In the genomic region with DNA sequence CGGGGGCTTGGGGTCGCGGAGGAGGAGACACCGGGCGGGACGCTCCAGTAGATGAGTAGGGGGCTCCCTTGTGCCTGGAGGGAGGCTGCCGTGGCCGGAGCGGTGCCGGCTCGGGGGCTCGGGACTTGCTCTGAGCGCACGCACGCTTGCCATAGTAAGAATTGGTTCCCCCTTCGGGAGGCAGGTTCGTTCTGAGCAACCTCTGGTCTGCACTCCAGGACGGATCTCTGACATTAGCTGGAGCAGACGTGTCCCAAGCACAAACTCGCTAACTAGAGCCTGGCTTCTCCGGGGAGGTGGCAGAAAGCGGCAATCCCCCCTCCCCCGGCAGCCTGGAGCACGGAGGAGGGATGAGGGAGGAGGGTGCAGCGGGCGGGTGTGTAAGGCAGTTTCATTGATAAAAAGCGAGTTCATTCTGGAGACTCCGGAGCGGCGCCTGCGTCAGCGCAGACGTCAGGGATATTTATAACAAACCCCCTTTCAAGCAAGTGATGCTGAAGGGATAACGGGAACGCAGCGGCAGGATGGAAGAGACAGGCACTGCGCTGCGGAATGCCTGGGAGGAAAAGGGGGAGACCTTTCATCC, we compare ENCODE assay signal across 8 cellular contexts. TPM values are rescaled to one million over a fixed set of nuclear protein-coding genes. Genes with fewer than 3 reads are reported as not detected.
DNase-seq lines count a peak whose midpoint lies in the region; ATAC-seq and TF ChIP-seq lines count a peak whose summit lies in the region.

No MANE protein-coding gene starts in this region.

- H3K9me3 ChIP-seq in naive thymus-derived CD4-positive, alpha-beta T cell (ENCODE audit: control insufficient read depth in 2 of 3, low read length in 3 of 3): no peaks in the 10 kb centered on the region
- no peaks in the 10 kb centered on the region for H3K9me3 ChIP-seq in tibial nerve

- TF ChIP-seq CTCF in AG09309 (IDR thresholded peaks at IDR 0.05; ENCODE audit: control insufficient read depth, insufficient read depth, low read depth, low read length, missing control alignments): no peak
- no peak for TF ChIP-seq CTCF in fibroblast of mammary gland (conservative IDR thresholded peaks at IDR 0.05; ENCODE audit: control insufficient read depth, insufficient read depth, low read depth, low read length)
- no peak for TF ChIP-seq CTCF in tibial nerve (IDR thresholded peaks at IDR 0.05)

- peak overlapping the region; percentile 90 for H3K4me3 Mint-ChIP-seq in activated T-helper 1 cell treated with anti-CD3 and anti-CD28 coated beads, Interleukin-12 subunit alpha, Interleukin-12 subunit beta, Interleukin-2, Interleukin-4 antibody, amounts not matched to agents 30 ng/mL and 10 ng/mL and 1 ng/mL, durations not matched to agents 14 hours and 24 hours and 36 hours
- H3K4me3 Mint-ChIP-seq in naive thymus-derived CD4-positive, alpha-beta T cell: peak overlapping the region; percentile 92 to 97 (median 94)

- no peaks in the 10 kb centered on the region for H3K9me3 Mint-ChIP-seq in activated T-helper 1 cell treated with anti-CD3 and anti-CD28 coated beads, Interleukin-12 subunit alpha, Interleukin-12 subunit beta, Interleukin-2, Interleukin-4 antibody, amounts not matched to agents 30 ng/mL and 10 ng/mL and 1 ng/mL, durations not matched to agents 14 hours and 24 hours and 36 hours
- peaks cover 0 to 20% (median 0%) of the 10 kb centered on the region in 11 donors for H3K9me3 Mint-ChIP-seq in naive thymus-derived CD4-positive, alpha-beta T cell

- 0 to 1% methylated on average over 23 to 25 of the region's 38 CpGs for WGBS in tibial nerve, 2 donors

- H3K4me3 ChIP-seq in AG09309 (ENCODE audit: control insufficient read depth, low read depth, low read length): peak overlapping the region; percentile 72
- peak overlapping the region; percentile 92 for H3K4me3 ChIP-seq in fibroblast of mammary gland (ENCODE audit: control insufficient read depth, low read depth, low read length)
- peak overlapping the region; percentile 86 for H3K4me3 ChIP-seq in naive thymus-derived CD4-positive, alpha-beta T cell (ENCODE audit: low read length)
- peak overlapping the region; percentile 71 to 97 (median 85) for H3K4me3 ChIP-seq in tibial nerve

- H3K27me3 ChIP-seq in naive thymus-derived CD4-positive, alpha-beta T cell (ENCODE audit: control insufficient read depth in 2 of 2, insufficient read depth in 2 of 2, low read length in 2 of 2): peaks cover 4 to 5% of the 10 kb centered on the region in 2 donors
- no peaks in the 10 kb centered on the region for H3K27me3 ChIP-seq in tibial nerve

- H3K36me3 ChIP-seq in naive thymus-derived CD4-positive, alpha-beta T cell (ENCODE audit: control insufficient read depth in 2 of 3, insufficient read depth in 3 of 3, low read length in 3 of 3): peaks cover 0 to 22% (median 0%) of the 10 kb centered on the region in 3 experiments
- peaks cover 0 to 35% (median 7%) of the 10 kb centered on the region in 3 donors for H3K36me3 ChIP-seq in tibial nerve

- peak; percentile 55 to 86 for TF ChIP-seq EP300 in tibial nerve (IDR thresholded peaks at IDR 0.05)

- H3K27ac ChIP-seq in naive thymus-derived CD4-positive, alpha-beta T cell (ENCODE audit: low read depth, low read length): peak overlapping the region; percentile 91
- peak overlapping the region; percentile 96 to 100 (median 98) for H3K27ac ChIP-seq in tibial nerve

- DNase-seq in AG09309 (ENCODE audit: low read depth): no peak
- DNase-seq in NOMO-1 (lab: John Stamatoyannopoulos, UW; ENCODE audit: unreplicated experiment in 2 of 2): peak; percentile 51 to 58
- peak; percentile 56 for DNase-seq in activated T-helper 1 cell treated with anti-CD3 and anti-CD28 coated beads, Interleukin-12 subunit alpha, Interleukin-12 subunit beta, Interleukin-2, Interleukin-4 antibody, amounts not matched to agents 30 ng/mL and 10 ng/mL and 1 ng/mL, durations not matched to agents 14 hours and 24 hours and 36 hours (ENCODE audit: low spot score)
- peak; percentile 87 for DNase-seq in fibroblast of mammary gland (ENCODE audit: low read depth)
- peak in 8 of 9 donors; percentile 65 to 88 (median 81) for DNase-seq in naive thymus-derived CD4-positive, alpha-beta T cell
- peak; percentile 64 to 68 for DNase-seq in tibial nerve (ENCODE audit: low spot score in 2 of 2)
- no peak for DNase-seq in NK-92 (lab: John Stamatoyannopoulos, UW; ENCODE audit: unreplicated experiment)

- TF ChIP-seq POLR2A in tibial nerve (IDR thresholded peaks at IDR 0.05): peak; percentile 8 to 65

- H3K4me1 ChIP-seq in naive thymus-derived CD4-positive, alpha-beta T cell (ENCODE audit: control insufficient read depth in 2 of 2, insufficient read depth in 2 of 2, low read length in 2 of 2): peaks cover 30 to 33% of the 10 kb centered on the region in 2 donors
- peaks cover 0 to 55% (median 38%) of the 10 kb centered on the region in 4 donors for H3K4me1 ChIP-seq in tibial nerve

- peaks cover 48% of the 10 kb centered on the region for H3K27me3 Mint-ChIP-seq in activated T-helper 1 cell treated with anti-CD3 and anti-CD28 coated beads, Interleukin-12 subunit alpha, Interleukin-12 subunit beta, Interleukin-2, Interleukin-4 antibody, amounts not matched to agents 30 ng/mL and 10 ng/mL and 1 ng/mL, durations not matched to agents 14 hours and 24 hours and 36 hours (ENCODE audit: insufficient read depth)
- peaks cover 0 to 79% (median 3%) of the 10 kb centered on the region in 5 donors for H3K27me3 Mint-ChIP-seq in naive thymus-derived CD4-positive, alpha-beta T cell

- intact Hi-C loops in activated T-helper 1 cell treated with anti-CD3 and anti-CD28 coated beads, Interleukin-12 subunit alpha, Interleukin-12 subunit beta, Interleukin-2, Interleukin-4 antibody, amounts not matched to agents 30 ng/mL and 10 ng/mL and 1 ng/mL, durations not matched to agents 14 hours and 24 hours and 36 hours (cut with micrococcal nuclease): loop anchor here (10.0 kb wide), 1 partner anchor 1194 kb away; the partner anchor contains the start of genes ALDH6A1 and LIN52
- intact Hi-C loops in naive thymus-derived CD4-positive, alpha-beta T cell (cut with micrococcal nuclease): no loop called here

- peak overlapping the region; percentile 99 for H3K27ac Mint-ChIP-seq in activated T-helper 1 cell treated with anti-CD3 and anti-CD28 coated beads, Interleukin-12 subunit alpha, Interleukin-12 subunit beta, Interleukin-2, Interleukin-4 antibody, amounts not matched to agents 30 ng/mL and 10 ng/mL and 1 ng/mL, durations not matched to agents 14 hours and 24 hours and 36 hours
- peak overlapping the region; percentile 87 to 100 (median 99) for H3K27ac Mint-ChIP-seq in naive thymus-derived CD4-positive, alpha-beta T cell

- CTCF ChIA-PET in naive thymus-derived CD4-positive, alpha-beta T cell (lab: Charles Lee): no interaction called here

- POLR2A ChIA-PET in naive thymus-derived CD4-positive, alpha-beta T cell (lab: Charles Lee): interaction anchor here (0.7 to 1.0 kb wide), 3 partner anchors 10 to 16 kb away, joined by 3 to 4 read pairs (median 4); no protein-coding TSS in a partner anchor

- peaks cover 26% of the 10 kb centered on the region for H3K36me3 Mint-ChIP-seq in activated T-helper 1 cell treated with anti-CD3 and anti-CD28 coated beads, Interleukin-12 subunit alpha, Interleukin-12 subunit beta, Interleukin-2, Interleukin-4 antibody, amounts not matched to agents 30 ng/mL and 10 ng/mL and 1 ng/mL, durations not matched to agents 14 hours and 24 hours and 36 hours (ENCODE audit: low read depth)
- H3K36me3 Mint-ChIP-seq in naive thymus-derived CD4-positive, alpha-beta T cell: peaks cover 3 to 12% (median 5%) of the 10 kb centered on the region in 5 donors

- peak; percentile 10 for ATAC-seq in GM21528 (IDR thresholded peaks at IDR 0.05; ENCODE audit: low FRiP score, unreplicated experiment)
- no peak for ATAC-seq in naive thymus-derived CD4-positive, alpha-beta T cell

- peaks cover 52% of the 10 kb centered on the region for H3K4me1 Mint-ChIP-seq in activated T-helper 1 cell treated with anti-CD3 and anti-CD28 coated beads, Interleukin-12 subunit alpha, Interleukin-12 subunit beta, Interleukin-2, Interleukin-4 antibody, amounts not matched to agents 30 ng/mL and 10 ng/mL and 1 ng/mL, durations not matched to agents 14 hours and 24 hours and 36 hours (ENCODE audit: low read depth)
- peaks cover 21 to 60% (median 46%) of the 10 kb centered on the region in 7 donors for H3K4me1 Mint-ChIP-seq in naive thymus-derived CD4-positive, alpha-beta T cell

RNA-seq across cellular contexts. Expression of gene FOS, which starts 0.6 kb away (rescaled TPM):
- 40.9 and 41.9 TPM in 2 replicates for total RNA-seq in activated T-helper 1 cell treated with anti-CD3 and anti-CD28 coated beads, Interleukin-12 subunit alpha, Interleukin-12 subunit beta, Interleukin-2, Interleukin-4 antibody, amounts not matched to agents 30 ng/mL and 10 ng/mL and 1 ng/mL, durations not matched to agents 14 hours and 24 hours and 36 hours
- 1,000 to 10,000 TPM in 2 of 5 experiments, 10 to 100 TPM in 2, 1 to 10 TPM in 1; 9.4 to 4,557 (median 14.4) TPM for total RNA-seq in naive thymus-derived CD4-positive, alpha-beta T cell
- polyA plus RNA-seq in naive thymus-derived CD4-positive, alpha-beta T cell: 10 to 100 TPM; 27.5 to 96.7 TPM
- total RNA-seq in tibial nerve: 1,000 to 10,000 TPM in 1 of 4 donors, 100 to 1,000 TPM in 3; 373 to 1,352 (median 619) TPM

Comparison
In these comparisons a context has a peak if more than half of its experiments do, and no peak if none do; other contexts are left out.
1. DNase-seq: peak in NOMO-1 (2 of 2), activated T-helper 1 cell treated with anti-CD3 and anti-CD28 coated beads, Interleukin-12 subunit alpha, Interleukin-12 subunit beta, Interleukin-2, Interleukin-4 antibody, amounts not matched to agents 30 ng/mL and 10 ng/mL and 1 ng/mL, durations not matched to agents 14 hours and 24 hours and 36 hours (single experiment), fibroblast of mammary gland (single experiment), naive thymus-derived CD4-positive, alpha-beta T cell (8 of 9) and tibial nerve (2 of 2); none in AG09309 (single experiment) and NK-92 (single experiment).
2. Peak in every context shown above with its lines, with median percentiles within 50 percentile points of each other: H3K4me3 ChIP-seq.